17 cellular contexts compared by ENCODE assay signal in genomic region chr1:230155021-230155420, GRCh38.
"Had no signal": no experiment of that assay in that cellular context is flagged by ENCODE, and none has a peak within 500 bp of the region (broad histone marks: within the 10 kb centered on the region; RNA-seq: fewer than 3 reads in every experiment).

No MANE protein-coding gene starts in this region.

- H3K36me3 ChIP-seq: breast epithelium, esophagus squamous epithelium, pancreas, spleen, upper lobe of right lung had no signal

- H3K27me3 Mint-ChIP-seq: activated B cell treated with CpG ODN at 0.5 μM for 24 hours; activated naive CD8-positive, alpha-beta T cell; stimulated activated memory B cell treated with anti-CD40 and anti-IgM and Interleukin-4, amounts not matched to agents 10 μg/mL and 1 μg/mL and 100 μg/mL, for 72 hours had no signal

- DNase-seq: activated B cell treated with CpG ODN at 0.5 μM for 24 hours; activated CD4-positive, alpha-beta T cell treated with anti-CD3 and anti-CD28 coated beads, Interleukin-2, amount 50 U/mL, for 4 hours; activated gamma-delta T cell; activated T-cell treated with anti-CD3 and anti-CD28 coated beads, Interleukin-2, amount 50 U/mL, for 4 hours; dorsolateral prefrontal cortex; esophagus squamous epithelium; foreskin fibroblast; mesendoderm; pancreas; spleen; stimulated activated CD4-positive, alpha-beta T cell treated with anti-CD3 and anti-CD28 coated beads, Interleukin-1b, Interleukin-23, amount 100 ng/mL, for 48 hours; T-helper 2 cell; upper lobe of right lung had no signal

- H3K4me3 Mint-ChIP-seq: activated B cell treated with CpG ODN at 0.5 μM for 24 hours; activated naive CD8-positive, alpha-beta T cell; activated T-cell treated with anti-CD3 and anti-CD28 coated beads, Interleukin-2, amount 50 U/mL, for 4 hours; stimulated activated memory B cell treated with anti-CD40 and anti-IgM and Interleukin-4, amounts not matched to agents 10 μg/mL and 1 μg/mL and 100 μg/mL, for 72 hours had no signal

- H3K27ac ChIP-seq: upper lobe of right lung had no signal

- H3K4me1 ChIP-seq: breast epithelium had no signal

- ATAC-seq: activated T-cell treated with anti-CD3 and anti-CD28 coated beads, Interleukin-2, amount 50 U/mL, for 4 hours; left lobe of liver; stimulated activated memory B cell treated with anti-CD40 and anti-IgM and Interleukin-4, amounts not matched to agents 10 μg/mL and 1 μg/mL and 100 μg/mL, for 72 hours; upper lobe of right lung had no signal

- H3K9me3 ChIP-seq: breast epithelium, esophagus squamous epithelium, pancreas, spleen, upper lobe of right lung had no signal

- H3K27ac Mint-ChIP-seq: stimulated activated memory B cell treated with anti-CD40 and anti-IgM and Interleukin-4, amounts not matched to agents 10 μg/mL and 1 μg/mL and 100 μg/mL, for 72 hours had no signal

- H3K4me3 ChIP-seq: breast epithelium, esophagus squamous epithelium, pancreas, spleen, upper lobe of right lung had no signal

- H3K27me3 ChIP-seq: breast epithelium, dorsolateral prefrontal cortex, esophagus squamous epithelium, pancreas, spleen, upper lobe of right lung had no signal

- H3K9me3 Mint-ChIP-seq: activated B cell treated with CpG ODN at 0.5 μM for 24 hours; activated T-cell treated with anti-CD3 and anti-CD28 coated beads, Interleukin-2, amount 50 U/mL, for 4 hours; stimulated activated memory B cell treated with anti-CD40 and anti-IgM and Interleukin-4, amounts not matched to agents 10 μg/mL and 1 μg/mL and 100 μg/mL, for 72 hours had no signal
